In genomic region chr4:37383579-37384229, GRCh38 we compare ENCODE assay signal across 8 cellular contexts.
DNase-seq lines count a peak whose midpoint lies in the region; ATAC-seq and TF ChIP-seq lines count a peak whose summit lies in the region.

No MANE protein-coding gene starts in this region.

- H3K9me3 Mint-ChIP-seq in endodermal cell, result no peaks in the 10 kb centered on the region
- H3K9me3 Mint-ChIP-seq in activated naive CD8-positive, alpha-beta T cell treated with anti-CD3 and anti-CD28 coated beads for 36 hours, result no peaks in the 10 kb centered on the region

- H4K91ac ChIP-seq in neuronal stem cell (ENCODE audit: low read depth, low read length, poor library complexity), result no peak overlapping the region

- TF ChIP-seq CTCF in AG04449 (IDR thresholded peaks at IDR 0.05; ENCODE audit: insufficient read depth, low read length, missing control alignments) (peak; percentile 23), endodermal cell (conservative IDR thresholded peaks at IDR 0.05) (peak; percentile 87)

- no peak overlapping the region for H2BK12ac ChIP-seq in neuronal stem cell (ENCODE audit: low read length)

- no peak overlapping the region for H3K14ac ChIP-seq in neuronal stem cell (ENCODE audit: low read length)

- CTCF ChIA-PET in AG04449 (lab: Yijun Ruan, JAX), result interaction anchor here (0.5 kb wide), 1 partner anchor 38 kb away, joined by 3 read pairs; no protein-coding TSS in a partner anchor

- no peaks in the 10 kb centered on the region for H3K9me3 ChIP-seq in endodermal cell (ENCODE audit: control insufficient read depth, low read length)
- H3K9me3 ChIP-seq in neuronal stem cell (replicated peaks in 1 of 2; ENCODE audit: control insufficient read depth in 2 of 2, insufficient read depth in 1 of 2, low read depth in 1 of 2, low read length in 2 of 2), result no peaks in the 10 kb centered on the region

- peaks cover 7% of the 10 kb centered on the region for H3K4me1 ChIP-seq in endodermal cell (ENCODE audit: control insufficient read depth, insufficient read depth, low read length)
- no peaks in the 10 kb centered on the region for H3K4me1 ChIP-seq in neuronal stem cell (ENCODE audit: control insufficient read depth in 2 of 2, insufficient read depth in 1 of 2, low read depth in 1 of 2, low read length in 2 of 2)

- H3K27ac ChIP-seq in endodermal cell (ENCODE audit: low read depth, low read length) (no peak overlapping the region), neuronal stem cell (replicated peaks; ENCODE audit: low read length) (no peak overlapping the region)

- H2AFZ ChIP-seq in neuronal stem cell (ENCODE audit: low read length), result no peak overlapping the region

- no peak overlapping the region for H3K4ac ChIP-seq in neuronal stem cell (ENCODE audit: low read length)

- no peak overlapping the region for H3K9ac ChIP-seq in endodermal cell (ENCODE audit: extremely low read depth, low read length, poor library complexity, severe bottlenecking)
- H3K9ac ChIP-seq in neuronal stem cell (ENCODE audit: low read depth, low read length, poor library complexity), result no peak overlapping the region

- 31 to 52% methylated on average over 3 to 7 of the region's 7 CpGs for WGBS in endodermal cell (ENCODE audit: insufficient coverage in 1 of 2, insufficient read length in 1 of 2), 2 experiments
- WGBS in neuronal stem cell (ENCODE audit: extremely low coverage in 2 of 2, insufficient read length in 2 of 2, insufficient replicate concordance in 1 of 2), 2 donors, result no CpG with 5 or more reads among the region's 7 CpGs

- H2BK15ac ChIP-seq in neuronal stem cell (ENCODE audit: low read length), result no peak overlapping the region

- no peak overlapping the region for H3K27ac Mint-ChIP-seq in endodermal cell
- H3K27ac Mint-ChIP-seq in activated naive CD8-positive, alpha-beta T cell treated with anti-CD3 and anti-CD28 coated beads for 36 hours, result no peak overlapping the region

- H4K8ac ChIP-seq in neuronal stem cell (ENCODE audit: low read depth, low read length), result no peak overlapping the region

- H3K27me3 Mint-ChIP-seq in endodermal cell (ENCODE audit: insufficient read depth), result peaks cover 22% of the 10 kb centered on the region
- H3K27me3 Mint-ChIP-seq in activated naive CD8-positive, alpha-beta T cell treated with anti-CD3 and anti-CD28 coated beads for 36 hours, result peaks cover 12% of the 10 kb centered on the region

- H2BK5ac ChIP-seq in neuronal stem cell (ENCODE audit: low read length), result no peak overlapping the region

- H3K4me3 ChIP-seq in AG04449 (ENCODE audit: low read depth, low read length) (no peak overlapping the region), endodermal cell (ENCODE audit: low read length) (no peak overlapping the region), neuronal stem cell (ENCODE audit: low read length in 2 of 2) (no peak overlapping the region)

- H3K18ac ChIP-seq in neuronal stem cell (ENCODE audit: low read length), result no peak overlapping the region

- H3K36me3 ChIP-seq in endodermal cell (ENCODE audit: control insufficient read depth, insufficient read depth, low read length) (no peaks in the 10 kb centered on the region), neuronal stem cell (replicated peaks in 1 of 2; ENCODE audit: control insufficient read depth in 2 of 2, insufficient read depth in 2 of 2, low read length in 2 of 2) (no peaks in the 10 kb centered on the region)

- no peaks in the 10 kb centered on the region for H3K79me1 ChIP-seq in neuronal stem cell (ENCODE audit: low read depth, low read length)

- H3K4me1 Mint-ChIP-seq in endodermal cell, result peaks cover 11% of the 10 kb centered on the region
- no peaks in the 10 kb centered on the region for H3K4me1 Mint-ChIP-seq in activated naive CD8-positive, alpha-beta T cell treated with anti-CD3 and anti-CD28 coated beads for 36 hours

- POLR2A ChIA-PET in AG04449 (lab: Yijun Ruan, JAX), result no interaction called here

- ATAC-seq in HG02973 (IDR thresholded peaks at IDR 0.05; ENCODE audit: unreplicated experiment), result peak; percentile 54
- ATAC-seq in GM18520 (IDR thresholded peaks at IDR 0.05; ENCODE audit: unreplicated experiment), result no peak

- no peak overlapping the region for H3K23ac ChIP-seq in neuronal stem cell (ENCODE audit: low read depth, low read length, poor library complexity)

- H2AK5ac ChIP-seq in neuronal stem cell (ENCODE audit: low read depth, low read length), result no peak overlapping the region

- H3K27me3 ChIP-seq in endodermal cell (ENCODE audit: control insufficient read depth, insufficient read depth, low read length, poor library complexity, severe bottlenecking) (no peaks in the 10 kb centered on the region), neuronal stem cell (ENCODE audit: control insufficient read depth in 3 of 3, insufficient read depth in 3 of 3, low read depth in 1 of 3, low read length in 3 of 3) (no peaks in the 10 kb centered on the region)

- no peak for DNase-seq in AG04449 (ENCODE audit: low read depth, low spot score)
- peak; percentile 6 for DNase-seq in GDM1 (lab: John Stamatoyannopoulos, UW)
- peak; percentile 20 for DNase-seq in NOMO-1 treated with DMSO at 0.1 percent for 48 hours (lab: John Stamatoyannopoulos, UW; ENCODE audit: unreplicated experiment)
- DNase-seq in endodermal cell, result peak; percentile 69
- DNase-seq in neuronal stem cell (ENCODE audit: low spot score), result peak; percentile 53
- DNase-seq in activated naive CD8-positive, alpha-beta T cell treated with anti-CD3 and anti-CD28 coated beads for 36 hours, result no peak

- no peak overlapping the region for H2BK120ac ChIP-seq in neuronal stem cell (ENCODE audit: low read depth, low read length)

- no peak overlapping the region for H3K4me2 ChIP-seq in neuronal stem cell (ENCODE audit: insufficient read depth, low read length, poor library complexity, severe bottlenecking)

- H3K4me3 Mint-ChIP-seq in endodermal cell, result no peak overlapping the region
- H3K4me3 Mint-ChIP-seq in activated naive CD8-positive, alpha-beta T cell treated with anti-CD3 and anti-CD28 coated beads for 36 hours, result no peak overlapping the region

- no peaks in the 10 kb centered on the region for H3K36me3 Mint-ChIP-seq in endodermal cell (ENCODE audit: low read depth)
- no peaks in the 10 kb centered on the region for H3K36me3 Mint-ChIP-seq in activated naive CD8-positive, alpha-beta T cell treated with anti-CD3 and anti-CD28 coated beads for 36 hours

Comparison
In these comparisons a context has a peak if more than half of its experiments do, and no peak if none do; other contexts are left out.
1. DNase-seq: peak in GDM1 (single experiment), NOMO-1 treated with DMSO at 0.1 percent for 48 hours (single experiment), endodermal cell (single experiment) and neuronal stem cell (single experiment); none in AG04449 (single experiment) and activated naive CD8-positive, alpha-beta T cell treated with anti-CD3 and anti-CD28 coated beads for 36 hours (single experiment).